Comparison of ENCODE assay signal across 24 cellular contexts in genomic region chr22:16974298-16975084, GRCh38. TPM values are rescaled to one million over a fixed set of nuclear protein-coding genes. Genes with fewer than 3 reads are reported as not detected.
"Had no signal": no experiment of that assay in that cellular context is flagged by ENCODE, and none has a peak within 500 bp of the region (broad histone marks: within the 10 kb centered on the region; RNA-seq: fewer than 3 reads in every experiment).

No MANE protein-coding gene starts in this region.

- H3K4me1 ChIP-seq: adrenal gland, left ventricle myocardium inferior, right atrium auricular region had no signal

- DNase-seq: activated CD4-positive, alpha-beta T cell treated with anti-CD3 and anti-CD28 coated beads, Interleukin-2, amount 50 U/mL, for 48 hours; activated CD4-positive, CD25-positive, alpha-beta regulatory T cell treated with anti-CD3 and anti-CD28 coated beads, Interleukin-2, amount 50 U/mL, for 72 hours; activated effector memory CD4-positive, alpha-beta T cell treated with anti-CD3 and anti-CD28 coated beads, Interleukin-2, amount 50 U/mL, for 16 hours; activated T-cell treated with anti-CD3 and anti-CD28 coated beads, Interleukin-2, amount 50 U/mL, for 48 hours; adrenal gland; hippocampal formation; left ventricle myocardium inferior; naive thymus-derived CD8-positive, alpha-beta T cell; nucleus accumbens; stimulated activated CD4-positive, alpha-beta T cell treated with anti-CD3 and anti-CD28 coated beads, Interleukin-2, amount 100 ng/mL, for 48 hours; T1000 had no signal

- H3K27ac ChIP-seq: adrenal gland, left ventricle myocardium inferior, right atrium auricular region had no signal

- H3K4me1 Mint-ChIP-seq: memory B cell; stimulated activated memory B cell treated with anti-CD40 and anti-IgM and Interleukin-4, amounts not matched to agents 10 μg/mL and 1 μg/mL and 100 μg/mL, for 72 hours had no signal

- H3K9me3 Mint-ChIP-seq: activated naive CD4-positive, alpha-beta T cell treated with anti-CD3 and anti-CD28 coated beads, Interleukin-2, amount 50 U/mL, for 24 hours; memory B cell; stimulated activated memory B cell treated with anti-CD40 and anti-IgM and Interleukin-4, amounts not matched to agents 10 μg/mL and 1 μg/mL and 100 μg/mL, for 72 hours had no signal

- H3K27me3 ChIP-seq: right atrium auricular region had no signal

- H3K4me3 Mint-ChIP-seq: activated naive CD4-positive, alpha-beta T cell treated with anti-CD3 and anti-CD28 coated beads, Interleukin-2, amount 50 U/mL, for 24 hours; memory B cell; naive thymus-derived CD8-positive, alpha-beta T cell; stimulated activated memory B cell treated with anti-CD40 and anti-IgM and Interleukin-4, amounts not matched to agents 10 μg/mL and 1 μg/mL and 100 μg/mL, for 72 hours had no signal

- H3K4me3 ChIP-seq: adrenal gland, left ventricle myocardium inferior, right atrium auricular region had no signal

- H3K27ac Mint-ChIP-seq: activated naive CD4-positive, alpha-beta T cell treated with anti-CD3 and anti-CD28 coated beads, Interleukin-2, amount 50 U/mL, for 24 hours; memory B cell; progenitor cell of endocrine pancreas; stimulated activated memory B cell treated with anti-CD40 and anti-IgM and Interleukin-4, amounts not matched to agents 10 μg/mL and 1 μg/mL and 100 μg/mL, for 72 hours had no signal

- H3K36me3 Mint-ChIP-seq: activated naive CD4-positive, alpha-beta T cell treated with anti-CD3 and anti-CD28 coated beads, Interleukin-2, amount 50 U/mL, for 24 hours; memory B cell; naive thymus-derived CD8-positive, alpha-beta T cell; stimulated activated memory B cell treated with anti-CD40 and anti-IgM and Interleukin-4, amounts not matched to agents 10 μg/mL and 1 μg/mL and 100 μg/mL, for 72 hours had no signal

- H3K9me3 ChIP-seq: adrenal gland, left ventricle myocardium inferior, right atrium auricular region had no signal

- H3K36me3 ChIP-seq: adrenal gland, left ventricle myocardium inferior, right atrium auricular region had no signal

RNA-seq across cellular contexts. Expression of gene GAB4, which starts 33.5 kb away (rescaled TPM):
- total RNA-seq: adrenal gland, chondrocyte, dermis microvascular lymphatic vessel endothelial cell, glomerular endothelial cell, kidney epithelial cell, left ventricle myocardium inferior, mucosa of gallbladder, progenitor cell of endocrine pancreas, right atrium auricular region, skeletal muscle tissue, urinary bladder had no signal
- polyA plus RNA-seq: esophagus; naive thymus-derived CD8-positive, alpha-beta T cell; urinary bladder had no signal
